2 cellular contexts compared by ENCODE assay signal in genomic region chr16:57003439-57004386, GRCh38.
TF ChIP-seq lines count a peak whose summit lies in the region.

No MANE protein-coding gene starts in this region.

TF ChIP-seq in IMR-90, 13 proteins besides CTCF, POLR2A, EP300 and RAD21:
- TF ChIP-seq FOS (IDR thresholded peaks at IDR 0.05; ENCODE audit: low read depth, low read length) (no peak), MXI1 (IDR thresholded peaks at IDR 0.05; ENCODE audit: borderline replicate concordance, low read depth, low read length) (no peak), SMC3 (IDR thresholded peaks at IDR 0.05; ENCODE audit: low read depth, low read length) (no peak), CEBPB (IDR thresholded peaks at IDR 0.05; ENCODE audit: low read depth, low read length) (no peak), RFX5 (IDR thresholded peaks at IDR 0.05; ENCODE audit: low read depth, low read length) (no peak), MAFK (IDR thresholded peaks at IDR 0.05; ENCODE audit: low read depth, low read length) (no peak)

TF ChIP-seq in GM12878, 131 proteins besides CTCF, POLR2A, EP300 and RAD21:
- TF ChIP-seq IKZF2 (IDR thresholded peaks at IDR 0.05) = 0 out of 4 replicates have a peak, but pooled peaks of 1 of the 2 experiments have one; percentile 7
- TF ChIP-seq SKIL (IDR thresholded peaks at IDR 0.05; ENCODE audit: low read depth, poor library complexity, severe bottlenecking) = no peak
- TF ChIP-seq CHD2 (IDR thresholded peaks at IDR 0.05; ENCODE audit: borderline replicate concordance, low read depth, low read length) = no peak
- no peak for TF ChIP-seq RFX5 (IDR thresholded peaks at IDR 0.05; ENCODE audit: low read depth, low read length)
- peak; percentile 97 for TF ChIP-seq ZNF687 (IDR thresholded peaks at IDR 0.05)
- TF ChIP-seq CREM (IDR thresholded peaks at IDR 0.05; ENCODE audit: low read depth) = no peak
- TF ChIP-seq SP1 (IDR thresholded peaks at IDR 0.05; ENCODE audit: low read depth, low read length) = no peak
- TF ChIP-seq SREBF2 (IDR thresholded peaks at IDR 0.05; ENCODE audit: low read length) = no peak
- TF ChIP-seq RCOR1 (conservative IDR thresholded peaks at IDR 0.05; ENCODE audit: low read depth, low read length) = 0 out of 2 replicates have a peak, but pooled peaks have one; percentile 39
- TF ChIP-seq WRNIP1 (IDR thresholded peaks at IDR 0.05; ENCODE audit: borderline replicate concordance, low read depth, low read length) = no peak
- TF ChIP-seq, protein P1, sequence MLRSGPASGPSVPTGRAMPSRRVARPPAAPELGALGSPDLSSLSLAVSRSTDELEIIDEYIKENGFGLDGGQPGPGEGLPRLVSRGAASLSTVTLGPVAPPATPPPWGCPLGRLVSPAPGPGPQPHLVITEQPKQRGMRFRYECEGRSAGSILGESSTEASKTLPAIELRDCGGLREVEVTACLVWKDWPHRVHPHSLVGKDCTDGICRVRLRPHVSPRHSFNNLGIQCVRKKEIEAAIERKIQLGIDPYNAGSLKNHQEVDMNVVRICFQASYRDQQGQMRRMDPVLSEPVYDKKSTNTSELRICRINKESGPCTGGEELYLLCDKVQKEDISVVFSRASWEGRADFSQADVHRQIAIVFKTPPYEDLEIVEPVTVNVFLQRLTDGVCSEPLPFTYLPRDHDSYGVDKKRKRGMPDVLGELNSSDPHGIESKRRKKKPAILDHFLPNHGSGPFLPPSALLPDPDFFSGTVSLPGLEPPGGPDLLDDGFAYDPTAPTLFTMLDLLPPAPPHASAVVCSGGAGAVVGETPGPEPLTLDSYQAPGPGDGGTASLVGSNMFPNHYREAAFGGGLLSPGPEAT (IDR thresholded peaks at IDR 0.05; ENCODE audit: low read depth) = no peak
- no peak for TF ChIP-seq NR2F1 (conservative IDR thresholded peaks at IDR 0.05)
- no peak for TF ChIP-seq SRF (IDR thresholded peaks at IDR 0.05; ENCODE audit: low read depth in 2 of 2, low read length in 2 of 2)
- TF ChIP-seq TAF1 (IDR thresholded peaks at IDR 0.05; ENCODE audit: borderline replicate concordance, low read depth, low read length) = 0 out of 2 replicates have a peak, but pooled peaks have one; percentile 30
- no peak for TF ChIP-seq POU2F2 (IDR thresholded peaks at IDR 0.05; ENCODE audit: borderline replicate concordance, low read depth, low read length)
- TF ChIP-seq RUNX3 (IDR thresholded peaks at IDR 0.05; ENCODE audit: low read length) = 0 out of 2 replicates have a peak, but pooled peaks have one; percentile 8
- 0 out of 2 replicates have a peak, but pooled peaks have one; percentile 24 for TF ChIP-seq HDGF (IDR thresholded peaks at IDR 0.05)
- no peak for TF ChIP-seq ZNF622 (IDR thresholded peaks at IDR 0.05)
- peak; percentile 53 for TF ChIP-seq NRF1 (conservative IDR thresholded peaks at IDR 0.05; ENCODE audit: low read depth, low read length)
- no peak for TF ChIP-seq PML (IDR thresholded peaks at IDR 0.05; ENCODE audit: low read length)
- peak; percentile 66; the same call in 1 of the 2 replicates for TF ChIP-seq ZNF592 (IDR thresholded peaks at IDR 0.05)
- no peak for TF ChIP-seq TARDBP (IDR thresholded peaks at IDR 0.05; ENCODE audit: borderline replicate concordance)
- 0 out of 2 replicates have a peak, but pooled peaks have one; percentile 23 for TF ChIP-seq NBN (IDR thresholded peaks at IDR 0.05)
- TF ChIP-seq BHLHE40 (IDR thresholded peaks at IDR 0.05; ENCODE audit: borderline replicate concordance in 1 of 2, low read depth in 2 of 2, low read length in 1 of 2) = no peak; a peak in 1 of 4 replicates
- no peak for TF ChIP-seq ZNF384 (IDR thresholded peaks at IDR 0.05; ENCODE audit: borderline replicate concordance, low read depth, low read length)
- 0 out of 2 replicates have a peak, but pooled peaks have one; percentile 25 for TF ChIP-seq GATAD2B (conservative IDR thresholded peaks at IDR 0.05; ENCODE audit: low read depth)
- TF ChIP-seq USF1 (IDR thresholded peaks at IDR 0.05; ENCODE audit: borderline replicate concordance, extremely low read length, insufficient read depth, low read depth, low read length) = no peak
- no peak for TF ChIP-seq FOS (IDR thresholded peaks at IDR 0.05; ENCODE audit: borderline replicate concordance, extremely low read depth, insufficient read length)
- no peak for TF ChIP-seq MTA2 (IDR thresholded peaks at IDR 0.05; ENCODE audit: low read depth)
- no peak for TF ChIP-seq SMAD5 (IDR thresholded peaks at IDR 0.05; ENCODE audit: low read depth)
- TF ChIP-seq, protein P2, sequence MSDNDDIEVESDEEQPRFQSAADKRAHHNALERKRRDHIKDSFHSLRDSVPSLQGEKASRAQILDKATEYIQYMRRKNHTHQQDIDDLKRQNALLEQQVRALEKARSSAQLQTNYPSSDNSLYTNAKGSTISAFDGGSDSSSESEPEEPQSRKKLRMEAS (IDR thresholded peaks at IDR 0.05; ENCODE audit: low read depth, low read length) = peak; percentile 67; the same call in 1 of the 2 replicates
- TF ChIP-seq ASH2L (IDR thresholded peaks at IDR 0.05; ENCODE audit: borderline replicate concordance, low read depth) = no peak
- peak; percentile 37; the same call in 1 of the 2 replicates for TF ChIP-seq PAX5 (IDR thresholded peaks at IDR 0.05; ENCODE audit: borderline replicate concordance, low read depth, low read length)
- no peak for TF ChIP-seq CREB1 (IDR thresholded peaks at IDR 0.05; ENCODE audit: low read depth)
TF ChIP-seq in GM12878: peak in this region for 12.
